In the genomic region with DNA sequence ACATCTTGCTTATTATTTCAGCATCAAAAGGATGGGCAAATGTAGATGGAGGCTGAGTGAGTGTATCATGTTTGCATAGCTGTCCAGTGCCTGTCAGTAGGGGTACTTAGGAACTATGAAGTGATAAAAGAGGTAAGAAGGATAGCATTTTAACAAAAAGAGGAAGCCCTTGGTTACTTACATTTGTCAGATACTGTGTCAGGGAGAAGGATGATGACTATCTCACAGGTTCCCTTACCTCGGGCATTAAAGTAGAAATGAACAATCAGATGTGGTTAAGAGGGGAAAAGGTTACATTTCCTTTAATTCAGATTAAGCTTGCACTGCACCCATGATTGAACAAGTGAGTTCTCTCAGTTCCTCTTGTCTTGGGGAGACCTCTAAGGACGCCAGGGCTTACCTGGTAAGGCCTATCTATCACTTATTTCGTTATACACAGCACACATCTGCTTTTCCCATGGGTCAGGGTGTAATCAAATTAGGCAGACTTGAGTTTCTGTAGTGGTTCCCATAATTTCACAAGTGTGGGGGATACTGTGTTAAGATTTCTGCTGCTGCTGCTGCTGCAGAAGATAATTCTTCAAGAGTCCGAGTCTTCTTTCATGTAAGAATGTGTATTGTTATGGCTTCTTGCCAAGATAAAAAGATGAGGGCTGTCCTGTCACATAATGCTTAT, we compare ENCODE assay signal across 1 cellular context.
TF ChIP-seq lines count a peak whose summit lies in the region.

No MANE protein-coding gene starts in this region.

TF ChIP-seq in K562, 482 proteins besides CTCF, POLR2A, EP300 and RAD21 (continued from another document):
- TF ChIP-seq, protein P1, sequence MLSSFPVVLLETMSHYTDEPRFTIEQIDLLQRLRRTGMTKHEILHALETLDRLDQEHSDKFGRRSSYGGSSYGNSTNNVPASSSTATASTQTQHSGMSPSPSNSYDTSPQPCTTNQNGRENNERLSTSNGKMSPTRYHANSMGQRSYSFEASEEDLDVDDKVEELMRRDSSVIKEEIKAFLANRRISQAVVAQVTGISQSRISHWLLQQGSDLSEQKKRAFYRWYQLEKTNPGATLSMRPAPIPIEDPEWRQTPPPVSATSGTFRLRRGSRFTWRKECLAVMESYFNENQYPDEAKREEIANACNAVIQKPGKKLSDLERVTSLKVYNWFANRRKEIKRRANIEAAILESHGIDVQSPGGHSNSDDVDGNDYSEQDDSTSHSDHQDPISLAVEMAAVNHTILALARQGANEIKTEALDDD (IDR thresholded peaks at IDR 0.05), result peak; percentile 88
- peak; percentile 18; the same call in 1 of the 2 replicates for TF ChIP-seq HDAC2 (IDR thresholded peaks at IDR 0.05)
- peak; percentile 95 for TF ChIP-seq CTBP1 (IDR thresholded peaks at IDR 0.05; ENCODE audit: borderline replicate concordance)
- TF ChIP-seq SOX6 (IDR thresholded peaks at IDR 0.05), result peak; percentile 85
- peak; percentile 94 for TF ChIP-seq NFIC (IDR thresholded peaks at IDR 0.05)
- TF ChIP-seq ARID1B (IDR thresholded peaks at IDR 0.05), result peak; percentile 71
- no peak for TF ChIP-seq KAT8 (IDR thresholded peaks at IDR 0.05; ENCODE audit: low read depth)
- peak; percentile 48; the same call in 1 of the 2 replicates for TF ChIP-seq CREB1 (IDR thresholded peaks at IDR 0.05)
- no peak for TF ChIP-seq CREB1 (CRISPR knock-in tag; IDR thresholded peaks at IDR 0.05)
- peak; percentile 77 for TF ChIP-seq SMARCE1 (IDR thresholded peaks at IDR 0.05)
- TF ChIP-seq, protein P2, sequence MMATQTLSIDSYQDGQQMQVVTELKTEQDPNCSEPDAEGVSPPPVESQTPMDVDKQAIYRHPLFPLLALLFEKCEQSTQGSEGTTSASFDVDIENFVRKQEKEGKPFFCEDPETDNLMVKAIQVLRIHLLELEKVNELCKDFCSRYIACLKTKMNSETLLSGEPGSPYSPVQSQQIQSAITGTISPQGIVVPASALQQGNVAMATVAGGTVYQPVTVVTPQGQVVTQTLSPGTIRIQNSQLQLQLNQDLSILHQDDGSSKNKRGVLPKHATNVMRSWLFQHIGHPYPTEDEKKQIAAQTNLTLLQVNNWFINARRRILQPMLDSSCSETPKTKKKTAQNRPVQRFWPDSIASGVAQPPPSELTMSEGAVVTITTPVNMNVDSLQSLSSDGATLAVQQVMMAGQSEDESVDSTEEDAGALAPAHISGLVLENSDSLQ (IDR thresholded peaks at IDR 0.05), result peak; percentile 76
- 0 out of 2 replicates have a peak, but pooled peaks have one; percentile 17 for TF ChIP-seq GATAD2B (IDR thresholded peaks at IDR 0.05; ENCODE audit: borderline replicate concordance)
- TF ChIP-seq CBFA2T2 (conservative IDR thresholded peaks at IDR 0.05), result peak; percentile 82
- TF ChIP-seq MECOM (CRISPR knock-in tag; IDR thresholded peaks at IDR 0.05), result peak; percentile 9; the same call in 1 of the 2 replicates
- TF ChIP-seq NCOR1 (IDR thresholded peaks at IDR 0.05), result peak; percentile 73
- peak; percentile 86 for TF ChIP-seq ZEB2 (IDR thresholded peaks at IDR 0.05)
- TF ChIP-seq TAL1 (IDR thresholded peaks at IDR 0.05), result peak; percentile 64
- peak; percentile 51 for TF ChIP-seq SMARCB1 (IDR thresholded peaks at IDR 0.05; ENCODE audit: insufficient read length, low read depth)
- no peak for TF ChIP-seq NCOA4 (IDR thresholded peaks at IDR 0.05; ENCODE audit: partially characterized antibody)
